In genomic region chr17:81487089-81487486, GRCh38 we compare ENCODE assay signal across 1 cellular context.
TF ChIP-seq lines count a peak whose summit lies in the region.

No MANE protein-coding gene starts in this region.

TF ChIP-seq in K562, 482 proteins besides CTCF, POLR2A, EP300 and RAD21:
- TF ChIP-seq FOXP4 (CRISPR knock-in tag; IDR thresholded peaks at IDR 0.05; ENCODE audit: borderline replicate concordance) = no peak
- TF ChIP-seq HDAC8 (tag; IDR thresholded peaks at IDR 0.05) = no peak
- TF ChIP-seq SIX5 (IDR thresholded peaks at IDR 0.05; ENCODE audit: borderline replicate concordance in 1 of 2, insufficient read depth in 1 of 2, low read depth in 1 of 2, low read length in 2 of 2) = no peak
- TF ChIP-seq BCOR (IDR thresholded peaks at IDR 0.05) = no peak
- TF ChIP-seq, protein P1, sequence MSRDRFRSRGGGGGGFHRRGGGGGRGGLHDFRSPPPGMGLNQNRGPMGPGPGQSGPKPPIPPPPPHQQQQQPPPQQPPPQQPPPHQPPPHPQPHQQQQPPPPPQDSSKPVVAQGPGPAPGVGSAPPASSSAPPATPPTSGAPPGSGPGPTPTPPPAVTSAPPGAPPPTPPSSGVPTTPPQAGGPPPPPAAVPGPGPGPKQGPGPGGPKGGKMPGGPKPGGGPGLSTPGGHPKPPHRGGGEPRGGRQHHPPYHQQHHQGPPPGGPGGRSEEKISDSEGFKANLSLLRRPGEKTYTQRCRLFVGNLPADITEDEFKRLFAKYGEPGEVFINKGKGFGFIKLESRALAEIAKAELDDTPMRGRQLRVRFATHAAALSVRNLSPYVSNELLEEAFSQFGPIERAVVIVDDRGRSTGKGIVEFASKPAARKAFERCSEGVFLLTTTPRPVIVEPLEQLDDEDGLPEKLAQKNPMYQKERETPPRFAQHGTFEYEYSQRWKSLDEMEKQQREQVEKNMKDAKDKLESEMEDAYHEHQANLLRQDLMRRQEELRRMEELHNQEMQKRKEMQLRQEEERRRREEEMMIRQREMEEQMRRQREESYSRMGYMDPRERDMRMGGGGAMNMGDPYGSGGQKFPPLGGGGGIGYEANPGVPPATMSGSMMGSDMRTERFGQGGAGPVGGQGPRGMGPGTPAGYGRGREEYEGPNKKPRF (IDR thresholded peaks at IDR 0.05; ENCODE audit: low read depth, low read length) = no peak
- no peak for TF ChIP-seq EGR1 (conservative IDR thresholded peaks at IDR 0.05)
- no peak for TF ChIP-seq FOXA1 (IDR thresholded peaks at IDR 0.05; ENCODE audit: borderline replicate concordance)
- TF ChIP-seq NCOA4 (IDR thresholded peaks at IDR 0.05; ENCODE audit: partially characterized antibody) = no peak
- TF ChIP-seq ETS1 (conservative IDR thresholded peaks at IDR 0.05; ENCODE audit: control insufficient read depth, low read depth, low read length) = no peak
